In the genomic region with DNA sequence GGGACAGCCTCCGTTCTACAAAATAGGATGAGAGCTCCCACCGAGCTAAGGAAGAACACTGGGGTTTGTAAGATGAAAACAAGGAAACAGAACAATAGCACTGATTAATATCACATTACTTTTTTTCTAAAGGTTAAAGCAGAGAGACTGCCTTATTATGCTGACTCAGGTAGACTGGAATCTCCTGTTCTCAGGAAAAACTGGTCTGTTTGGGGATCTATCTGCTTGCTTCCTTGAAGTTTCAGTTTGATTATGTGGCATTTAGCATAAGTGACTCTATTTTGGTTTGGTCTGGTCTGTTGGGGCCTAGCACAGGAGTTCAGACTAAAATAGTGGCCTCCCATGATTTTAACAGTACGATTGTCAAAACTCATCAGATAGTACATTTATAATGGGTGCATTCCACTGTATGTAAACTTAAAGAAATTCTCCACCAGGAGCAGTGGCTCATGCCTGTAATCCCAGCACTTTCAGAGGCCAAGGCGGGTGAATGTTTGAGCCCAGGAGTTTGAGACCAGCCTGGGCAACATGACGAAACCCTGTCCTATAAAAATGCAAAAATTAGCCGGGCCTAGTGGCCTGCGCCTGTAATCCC, we compare ENCODE assay signal across 15 cellular contexts.
DNase-seq lines count a peak whose midpoint lies in the region; ATAC-seq and TF ChIP-seq lines count a peak whose summit lies in the region.
"Had no signal": no experiment of that assay in that cellular context is flagged by ENCODE, and none has a peak within 500 bp of the region (broad histone marks: within the 10 kb centered on the region; RNA-seq: fewer than 3 reads in every experiment).

No MANE protein-coding gene starts in this region.

- H3K9me3 Mint-ChIP-seq in progenitor cell of endocrine pancreas (ENCODE audit: low read depth), result no peaks in the 10 kb centered on the region
- H3K9me3 Mint-ChIP-seq: naive thymus-derived CD4-positive, alpha-beta T cell; T-cell had no signal

- POLR2A ChIA-PET in HCT116 (lab: Charles Lee), result interaction anchor here (0.7 kb wide), 1 partner anchor 45 kb away, joined by 3 read pairs; no protein-coding TSS in a partner anchor

- H3K9ac ChIP-seq in HCT116 (ENCODE audit: low read length) (peak overlapping the region; percentile 0; the same call in 1 of the 2 replicates), mammary epithelial cell (ENCODE audit: insufficient read depth, low read length) (no peak overlapping the region)
- H3K9ac ChIP-seq: BLaER1 had no signal

- intact Hi-C loops in HCT116 (cut with micrococcal nuclease), result no loop called here
- intact Hi-C loops in mammary epithelial cell (cut with micrococcal nuclease), result no loop called here

- no peak for TF ChIP-seq RAD21 in HCT116 (IDR thresholded peaks at IDR 0.05; ENCODE audit: low read depth)

- H3K27me3 Mint-ChIP-seq in progenitor cell of endocrine pancreas, result no peaks in the 10 kb centered on the region
- H3K27me3 Mint-ChIP-seq: T-cell had no signal

- H4K20me1 ChIP-seq in HCT116 (ENCODE audit: insufficient read depth), result no peaks in the 10 kb centered on the region
- no peaks in the 10 kb centered on the region for H4K20me1 ChIP-seq in mammary epithelial cell (ENCODE audit: insufficient read depth, low read length)
- H4K20me1 ChIP-seq in hepatocyte (ENCODE audit: insufficient read depth, poor library complexity, severe bottlenecking), result no peaks in the 10 kb centered on the region
- H4K20me1 ChIP-seq: BLaER1 had no signal

- no peaks in the 10 kb centered on the region for H3K36me3 Mint-ChIP-seq in progenitor cell of endocrine pancreas (ENCODE audit: insufficient read depth)
- H3K36me3 Mint-ChIP-seq: naive thymus-derived CD4-positive, alpha-beta T cell; T-cell had no signal

- ATAC-seq in HCT116 (peak; percentile 17; the same call in 1 of the 2 replicates), HG03039 (IDR thresholded peaks at IDR 0.05; ENCODE audit: unreplicated experiment) (no peak), HG02678 (IDR thresholded peaks at IDR 0.05; ENCODE audit: unreplicated experiment) (no peak)
- ATAC-seq: naive thymus-derived CD4-positive, alpha-beta T cell; T-cell had no signal

- H2AFZ ChIP-seq in HCT116 (ENCODE audit: low read depth, low read length, poor library complexity, severe bottlenecking) (peak overlapping the region; percentile 33), mammary epithelial cell (ENCODE audit: low read depth, low read length) (peak overlapping the region; percentile 53), hepatocyte (peak overlapping the region; percentile 21)

- no peak overlapping the region for H3K4me3 ChIP-seq in HCT116 (replicated peaks in 1 of 2; ENCODE audit: low read depth in 1 of 2, low read length in 2 of 2)
- H3K4me3 ChIP-seq in mammary epithelial cell (replicated peaks in 1 of 3; ENCODE audit: insufficient read depth in 1 of 3, low read depth in 2 of 3, low read length in 3 of 3), result no peak overlapping the region
- no peak overlapping the region for H3K4me3 ChIP-seq in hepatocyte
- H3K4me3 ChIP-seq: BLaER1, MG63, right atrium auricular region had no signal

- H3K27ac Mint-ChIP-seq in progenitor cell of endocrine pancreas, result peak overlapping the region; percentile 28
- H3K27ac Mint-ChIP-seq: naive thymus-derived CD4-positive, alpha-beta T cell; T-cell had no signal

- in situ Hi-C loops in mammary epithelial cell (cut with MboI; ENCODE audit: low sequenced_read_pairs in 2 of 2), result no loop called here

- no peak overlapping the region for H3K4me3 Mint-ChIP-seq in progenitor cell of endocrine pancreas (ENCODE audit: low read depth)
- H3K4me3 Mint-ChIP-seq: naive thymus-derived CD4-positive, alpha-beta T cell; T-cell had no signal

- H3K9me2 ChIP-seq in HCT116 (ENCODE audit: insufficient read depth), result no peaks in the 10 kb centered on the region
- no peaks in the 10 kb centered on the region for H3K9me2 ChIP-seq in hepatocyte (replicated peaks; ENCODE audit: insufficient read depth)

- H3K36me3 ChIP-seq in HCT116 (ENCODE audit: control insufficient read depth in 1 of 2, insufficient read depth in 2 of 2, low read length in 2 of 2) (no peaks in the 10 kb centered on the region), mammary epithelial cell (ENCODE audit: insufficient read depth, low read length) (no peaks in the 10 kb centered on the region), hepatocyte (replicated peaks; ENCODE audit: insufficient read depth, low read depth) (peaks cover 3% of the 10 kb centered on the region)
- H3K36me3 ChIP-seq: BLaER1, MG63, right atrium auricular region had no signal

- peaks cover 17% of the 10 kb centered on the region for H3K4me1 Mint-ChIP-seq in progenitor cell of endocrine pancreas (ENCODE audit: low read depth)
- H3K4me1 Mint-ChIP-seq: naive thymus-derived CD4-positive, alpha-beta T cell; T-cell had no signal

- TF ChIP-seq CTCF in HCT116 (IDR thresholded peaks at IDR 0.05 in 2 of 3, conservative IDR thresholded peaks at IDR 0.05 in 1 of 3; ENCODE audit: borderline replicate concordance in 1 of 3, insufficient read depth in 1 of 3, low read depth in 2 of 3, low read length in 2 of 3) (no peak), mammary epithelial cell (conservative IDR thresholded peaks at IDR 0.05 in 1 of 2, IDR thresholded peaks at IDR 0.05 in 1 of 2; ENCODE audit: extremely low read depth in 1 of 2, insufficient read depth in 1 of 2, low read depth in 1 of 2, low read length in 2 of 2) (no peak), hepatocyte (IDR thresholded peaks at IDR 0.05; ENCODE audit: poor library complexity) (no peak), progenitor cell of endocrine pancreas (IDR thresholded peaks at IDR 0.05; ENCODE audit: unreplicated experiment) (no peak)

- no peaks in the 10 kb centered on the region for H3K79me2 ChIP-seq in HCT116 (ENCODE audit: insufficient read depth, low read length)
- no peaks in the 10 kb centered on the region for H3K79me2 ChIP-seq in mammary epithelial cell (ENCODE audit: insufficient read depth, low read length)
- H3K79me2 ChIP-seq in hepatocyte, result no peaks in the 10 kb centered on the region

- WGBS in mammary epithelial cell (ENCODE audit: low coverage, missing lambda C conversion rate), result 87% methylated on average over 7 of the region's 7 CpGs
- 60% methylated on average over 7 of the region's 7 CpGs for WGBS in hepatocyte (ENCODE audit: low lambda C conversion rate, missing lambda C conversion rate)

- H3K4me1 ChIP-seq in HCT116 (ENCODE audit: control insufficient read depth in 1 of 2, insufficient read depth in 2 of 2, low read length in 2 of 2) (peaks cover 0 to 15% of the 10 kb centered on the region in 2 experiments; a peak in 2 of 4 replicates), mammary epithelial cell (ENCODE audit: insufficient read depth, low read length) (no peaks in the 10 kb centered on the region), hepatocyte (ENCODE audit: insufficient read depth) (peaks cover 20% of the 10 kb centered on the region)
- H3K4me1 ChIP-seq: BLaER1, right atrium auricular region had no signal

- H3K4me2 ChIP-seq in HCT116 (ENCODE audit: low read length) (peak overlapping the region; percentile 48), mammary epithelial cell (ENCODE audit: insufficient read depth, low read depth, low read length) (peak overlapping the region; percentile 15), hepatocyte (peak overlapping the region; percentile 4)
- H3K4me2 ChIP-seq: BLaER1 had no signal

- dilution Hi-C loops in mammary epithelial cell (cut with HindIII; ENCODE audit: low sequenced_read_pairs), result no loop called here

- H3K27me3 ChIP-seq in HCT116 (ENCODE audit: insufficient read depth, low read length) (no peaks in the 10 kb centered on the region), mammary epithelial cell (ENCODE audit: insufficient read depth, low read length) (no peaks in the 10 kb centered on the region), hepatocyte (no peaks in the 10 kb centered on the region)
- H3K27me3 ChIP-seq: BLaER1, MG63, right atrium auricular region had no signal

- H3K9me3 ChIP-seq in HCT116 (ENCODE audit: control insufficient read depth in 1 of 2, insufficient read depth in 1 of 2, low read depth in 1 of 2, low read length in 2 of 2) (no peaks in the 10 kb centered on the region), mammary epithelial cell (replicated peaks; ENCODE audit: insufficient read depth, low read length) (no peaks in the 10 kb centered on the region), hepatocyte (ENCODE audit: low read depth) (no peaks in the 10 kb centered on the region)
- H3K9me3 ChIP-seq: BLaER1, MG63, right atrium auricular region had no signal

- BruUV-seq in HCT116 (replicated peaks; lab: Mats Ljungman, UMichigan), result no TSS peak
- BruUV-seq in mammary epithelial cell (replicated peaks; lab: Mats Ljungman, UMichigan), result no TSS peak

- RAD21 ChIA-PET in HCT116 (lab: Charles Lee; ENCODE audit: low non-redundant PET in 1 of 2, low total read pairs in 2 of 2, uncharacterized antibody in 2 of 2, unreplicated experiment in 2 of 2), result no interaction called here

- CTCF ChIA-PET in HCT116 (lab: Charles Lee), result no interaction called here
- CTCF ChIA-PET in mammary epithelial cell (lab: Charles Lee; ENCODE audit: low non-redundant PET), result no interaction called here

- H3K27ac ChIP-seq in HCT116 (ENCODE audit: low read depth, low read length) (no peak overlapping the region), mammary epithelial cell (ENCODE audit: insufficient read depth, low read depth, low read length) (no peak overlapping the region), hepatocyte (peak overlapping the region; percentile 66)
- H3K27ac ChIP-seq: BLaER1, right atrium auricular region, RWPE1 had no signal

- no peak for TF ChIP-seq POLR2A in HCT116 (IDR thresholded peaks at IDR 0.05; ENCODE audit: borderline replicate concordance, extremely low read depth, insufficient read depth, insufficient read length)

- DNase-seq in HCT116 (ENCODE audit: low read depth, low spot score) (no peak), mammary epithelial cell (peak; percentile 37), hepatocyte (ENCODE audit: low spot score) (no peak), progenitor cell of endocrine pancreas (ENCODE audit: low spot score, unreplicated experiment) (no peak)
- DNase-seq in stimulated activated CD4-positive, alpha-beta T cell treated with anti-CD3 and anti-CD28 coated beads, Interleukin-4, amount 100 ng/mL, for 4 hours, result no peak
- DNase-seq: amygdala; MG63; naive thymus-derived CD4-positive, alpha-beta T cell; NCI-H2081; T-cell had no signal

TF ChIP-seq in HCT116, 20 proteins besides CTCF, POLR2A, EP300 and RAD21:
- TF ChIP-seq SIN3A (IDR thresholded peaks at IDR 0.05; ENCODE audit: low read depth) (no peak), SP1 (IDR thresholded peaks at IDR 0.05; ENCODE audit: low read depth) (0 out of 2 replicates have a peak, but pooled peaks have one; percentile 41), CBX3 (IDR thresholded peaks at IDR 0.05; ENCODE audit: low read depth) (peak; percentile 43; the same call in 1 of the 2 replicates), FOSL1 (IDR thresholded peaks at IDR 0.05; ENCODE audit: low read depth) (peak; percentile 15; the same call in 1 of the 2 replicates)
